35 cellular contexts compared by ENCODE assay signal in genomic region chrX:13605611-13606010, GRCh38. TPM values are rescaled to one million over a fixed set of nuclear protein-coding genes. Genes with fewer than 3 reads are reported as not detected.
"Had no signal": no experiment of that assay in that cellular context is flagged by ENCODE, and none has a peak within 500 bp of the region (broad histone marks: within the 10 kb centered on the region; RNA-seq: fewer than 3 reads in every experiment).

No MANE protein-coding gene starts in this region.

- H3K36me3 ChIP-seq: WERI-Rb-1 had no signal

- H3K4me2 ChIP-seq: PC-9 had no signal

- H3K27ac ChIP-seq: PC-9, RWPE1, WERI-Rb-1 had no signal

- H2AFZ ChIP-seq: PC-9 had no signal

- ATAC-seq: activated CD8-positive, alpha-beta T cell treated with anti-CD3 and anti-CD28 coated beads for 36 hours; activated T-cell treated with anti-CD3 and anti-CD28 coated beads, Interleukin-2, amount 50 U/mL, for 72 hours; activated T-helper 17 cell treated with anti-CD3 and anti-CD28 coated beads, Interleukin-2, amount 50 U/mL, for 72 hours; Right ventricle myocardium inferior; SK-N-SH treated with all-trans-retinoic acid at 6 μM for 48 hours had no signal

- DNase-seq: activated CD4-positive, alpha-beta T cell treated with anti-CD3 and anti-CD28 coated beads, Interleukin-2, amount 10 ng/mL, durations not matched to agents 24 days and 14 days; activated CD4-positive, alpha-beta T cell treated with anti-CD3 and anti-CD28 coated beads, Interleukin-2, amount 50 U/mL, for 4 hours; activated CD8-positive, alpha-beta T cell treated with anti-CD3 and anti-CD28 coated beads for 36 hours; activated effector memory CD4-positive, alpha-beta T cell treated with anti-CD3 and anti-CD28 coated beads, Interleukin-2, amount 50 U/mL, for 16 hours; activated naive CD4-positive, alpha-beta T cell; activated naive CD4-positive, alpha-beta T cell treated with anti-CD3 and anti-CD28 coated beads, Interleukin-2, amount 50 U/mL, for 16 hours; activated naive CD8-positive, alpha-beta T cell treated with anti-CD3 and anti-CD28 coated beads for 36 hours; activated T-cell treated with anti-CD3 and anti-CD28 coated beads, Interleukin-2, amount 50 U/mL, for 1 hour; activated T-cell treated with anti-CD3 and anti-CD28 coated beads, Interleukin-2, amount 50 U/mL, for 72 hours; amniotic stem cell; aorta; caudate nucleus; cerebellar nuclear complex; NCI-H1092 treated with DMSO at 0.1 percent for 48 hours; NCI-H1417; NCI-H146; NCI-H187; NCI-H2029 treated with DMSO at 0.1 percent for 48 hours; NCI-H2107; NCI-H2171; NCI-H510A; NCI-H748 treated with DMSO at 0.1 percent for 48 hours; NK-92 treated with Interleukin-12 subunit alpha and Interleukin-12 subunit beta, amount 100 ng/mL, for 24 hours; PC-9; SIG-M5; T-helper 1 cell; T1000; WERI-Rb-1 had no signal

- H3K4me3 ChIP-seq: PC-9 had no signal

- FAIRE-seq: RCC 7860 had no signal

RNA-seq across cellular contexts. Expression of gene EGFL6, which starts 36.2 kb away (rescaled TPM):
- total RNA-seq: M059J, PC-9, Right ventricle myocardium inferior, SK-MEL-5 had no signal
- polyA plus RNA-seq: aorta had no signal
